ENCODE assay signal across 17 cellular contexts in genomic region chr19:15595069-15595468, GRCh38. TPM values are rescaled to one million over a fixed set of nuclear protein-coding genes. Genes with fewer than 3 reads are reported as not detected.
DNase-seq lines count a peak whose midpoint lies in the region; ATAC-seq and TF ChIP-seq lines count a peak whose summit lies in the region.
"Had no signal": no experiment of that assay in that cellular context is flagged by ENCODE, and none has a peak within 500 bp of the region (broad histone marks: within the 10 kb centered on the region; RNA-seq: fewer than 3 reads in every experiment).

No MANE protein-coding gene starts in this region.

- no peak overlapping the region for H3K4me3 ChIP-seq in lower leg skin (ENCODE audit: low read depth, poor library complexity, severe bottlenecking)
- H3K4me3 ChIP-seq: body of pancreas, stomach had no signal

- H3K4me1 Mint-ChIP-seq in stimulated activated effector memory CD8-positive, alpha-beta T cell treated with anti-CD3 and anti-CD28 coated beads, Interleukin-12 subunit alpha, Interleukin-12 subunit beta, amount 100 ng/mL, for 72 hours: no peaks in the 10 kb centered on the region
- H3K4me1 Mint-ChIP-seq: activated CD4-positive, alpha-beta T cell treated with anti-CD3 and anti-CD28 coated beads for 36 hours had no signal

- H3K36me3 Mint-ChIP-seq in stimulated activated effector memory CD8-positive, alpha-beta T cell treated with anti-CD3 and anti-CD28 coated beads, Interleukin-12 subunit alpha, Interleukin-12 subunit beta, amount 100 ng/mL, for 72 hours: no peaks in the 10 kb centered on the region
- H3K36me3 Mint-ChIP-seq: type B pancreatic cell had no signal

- no peak for TF ChIP-seq POLR2A in lower leg skin (IDR thresholded peaks at IDR 0.05)

- TF ChIP-seq CTCF in RWPE1 (conservative IDR thresholded peaks at IDR 0.05; ENCODE audit: low read depth) (no peak), lower leg skin (IDR thresholded peaks at IDR 0.05) (no peak)

- intact Hi-C loops in lower leg skin (cut with DNase I; ENCODE audit: low total_unique reads): no loop called here

- in situ Hi-C loops in Caki2 (cut with HindIII; ENCODE audit: low pct_unique_long_range_greater_than_20kb, low sequenced_read_pairs): no loop called here

- no peak overlapping the region for H3K27ac ChIP-seq in RWPE1
- H3K27ac ChIP-seq: body of pancreas, stomach had no signal

- H3K4me3 Mint-ChIP-seq in stimulated activated effector memory CD8-positive, alpha-beta T cell treated with anti-CD3 and anti-CD28 coated beads, Interleukin-12 subunit alpha, Interleukin-12 subunit beta, amount 100 ng/mL, for 72 hours: no peak overlapping the region
- H3K4me3 Mint-ChIP-seq: activated CD4-positive, alpha-beta T cell treated with anti-CD3 and anti-CD28 coated beads for 36 hours; type B pancreatic cell had no signal

- no peaks in the 10 kb centered on the region for H3K9me3 Mint-ChIP-seq in stimulated activated effector memory CD8-positive, alpha-beta T cell treated with anti-CD3 and anti-CD28 coated beads, Interleukin-12 subunit alpha, Interleukin-12 subunit beta, amount 100 ng/mL, for 72 hours

- POLR2A ChIA-PET in RWPE1 (lab: Yijun Ruan, JAX; ENCODE audit: low non-redundant PET): no interaction called here

- CTCF ChIA-PET in RWPE1 (lab: Yijun Ruan, JAX): interaction anchor here (0.6 kb wide), 1 partner anchor 29 kb away, joined by 3 read pairs; no protein-coding TSS in a partner anchor

- WGBS in lower leg skin, 2 donors: 22 to 31% methylated on average over 6 of the region's 6 CpGs

- DNase-seq in Caki2 (ENCODE audit: low read depth): peak; percentile 97
- DNase-seq in M059J (ENCODE audit: low read depth): peak; percentile 92
- DNase-seq in RWPE1 (ENCODE audit: low spot score): peak; percentile 19
- DNase-seq in lower leg skin (ENCODE audit: low spot score in 2 of 2): peak; percentile 5 to 17
- DNase-seq in stimulated activated effector memory CD8-positive, alpha-beta T cell treated with anti-CD3 and anti-CD28 coated beads, Interleukin-12 subunit alpha, Interleukin-12 subunit beta, amount 100 ng/mL, for 72 hours (ENCODE audit: low spot score in 2 of 2): no peak
- DNase-seq in NCI-H1930 (lab: John Stamatoyannopoulos, UW): no peak
- DNase-seq in NCI-H146 (lab: John Stamatoyannopoulos, UW): no peak
- DNase-seq: activated CD4-positive, alpha-beta T cell treated with anti-CD3 and anti-CD28 coated beads for 36 hours; NCI-H1092; NCI-H2081 treated with DMSO at 0.1 percent for 48 hours; Right ventricle myocardium superior; stimulated activated CD4-positive, alpha-beta T cell treated with anti-CD3 and anti-CD28 coated beads, Interleukin-4, amount 100 ng/mL, for 4 hours; stomach; SW 1271 had no signal

- no peak for ATAC-seq in stimulated activated effector memory CD8-positive, alpha-beta T cell treated with anti-CD3 and anti-CD28 coated beads, Interleukin-12 subunit alpha, Interleukin-12 subunit beta, amount 100 ng/mL, for 72 hours
- ATAC-seq: activated CD4-positive, alpha-beta T cell treated with anti-CD3 and anti-CD28 coated beads for 36 hours; body of pancreas had no signal

- H3K27ac Mint-ChIP-seq in stimulated activated effector memory CD8-positive, alpha-beta T cell treated with anti-CD3 and anti-CD28 coated beads, Interleukin-12 subunit alpha, Interleukin-12 subunit beta, amount 100 ng/mL, for 72 hours: no peak overlapping the region
- H3K27ac Mint-ChIP-seq: activated CD4-positive, alpha-beta T cell treated with anti-CD3 and anti-CD28 coated beads for 36 hours; type B pancreatic cell had no signal

RNA-seq across cellular contexts. Expression of gene CYP4F8, which starts 19.9 kb away (rescaled TPM):
- total RNA-seq in Caki2 (2014; rRNA removed; shearing (Covaris generic); ENCODE audit: low replicate concordance): 0.24 TPM in 1 of 2 replicates, not detected in the other
- total RNA-seq in M059J (2014; rRNA removed; shearing (Covaris generic)): not detected in 2 replicates
- total RNA-seq in lower leg skin: 10 to 100 TPM in 2 of 4 donors, 1 to 10 TPM in 2; 4.6 to 16.4 (median 9.1) TPM
- total RNA-seq: activated CD4-positive, alpha-beta T cell treated with anti-CD3 and anti-CD28 coated beads for 36 hours; NCI-H460; Right ventricle myocardium superior; stomach had no signal

RNA-seq across cellular contexts. Expression of gene CYP4F3, which starts 45.6 kb away (rescaled TPM):
- 38.1 and 38.5 TPM in 2 replicates for total RNA-seq in Caki2 (2014; rRNA removed; shearing (Covaris generic); ENCODE audit: low replicate concordance)
- 0.15 TPM in 1 of 2 replicates, not detected in the other for total RNA-seq in M059J (2014; rRNA removed; shearing (Covaris generic))
- total RNA-seq in lower leg skin: 1 to 10 TPM; 6.3 to 9.7 (median 8.4) TPM

Comparison
In these comparisons a context has a peak if more than half of its experiments do, and no peak if none do; other contexts are left out.
1. DNase-seq: peak in Caki2 (single experiment), M059J (single experiment), RWPE1 (single experiment) and lower leg skin (2 of 2); none in stimulated activated effector memory CD8-positive, alpha-beta T cell treated with anti-CD3 and anti-CD28 coated beads, Interleukin-12 subunit alpha, Interleukin-12 subunit beta, amount 100 ng/mL, for 72 hours (0 of 2), NCI-H1930 (0 of 2) and NCI-H146 (single experiment).